In the genomic region with DNA sequence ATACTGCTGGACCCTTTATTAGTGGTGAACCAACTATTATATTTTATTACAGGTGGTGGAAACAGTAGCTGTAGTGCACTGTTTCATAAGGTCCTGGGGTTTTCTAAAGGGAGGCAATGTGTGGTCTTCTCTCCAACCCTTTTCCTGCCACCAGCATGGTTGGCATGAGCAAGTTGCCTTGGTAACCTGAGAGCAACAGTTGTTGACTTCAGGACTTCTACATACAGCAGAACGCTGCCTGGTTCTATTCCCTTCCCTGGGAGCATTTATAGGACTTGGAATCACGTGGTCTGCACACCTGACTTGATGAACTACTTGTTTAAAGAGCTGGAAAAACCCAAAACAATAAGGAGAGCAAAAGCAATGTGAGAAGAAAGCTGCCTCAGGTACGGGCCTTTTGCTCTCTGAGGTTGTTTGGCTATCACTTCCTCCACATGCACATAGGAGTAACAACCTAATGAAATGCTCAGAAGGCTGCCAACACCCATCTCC, we compare ENCODE assay signal across 25 cellular contexts.
"Had no signal": no experiment of that assay in that cellular context is flagged by ENCODE, and none has a peak within 500 bp of the region (broad histone marks: within the 10 kb centered on the region; RNA-seq: fewer than 3 reads in every experiment).

No MANE protein-coding gene starts in this region.

- H3K36me3 ChIP-seq: left ventricle myocardium inferior, ovary, prostate gland, right atrium auricular region, stomach, suprapubic skin, tibial nerve had no signal

- H3K9me3 ChIP-seq: ovary, prostate gland, right atrium auricular region, suprapubic skin, tibial nerve had no signal

- ATAC-seq: activated T-helper 17 cell treated with anti-CD3 and anti-CD28 coated beads, Interleukin-2, amount 50 U/mL, for 72 hours; foreskin keratinocyte; natural killer cell; stimulated activated effector memory CD8-positive, alpha-beta T cell treated with anti-CD3 and anti-CD28 coated beads, Interleukin-12 subunit alpha, Interleukin-12 subunit beta, amount 100 ng/mL, for 72 hours; WTC11 had no signal

- H3K4me1 ChIP-seq: prostate gland, right atrium auricular region, suprapubic skin had no signal

- H3K4me3 ChIP-seq: hepatocyte, left ventricle myocardium inferior, ovary, prostate gland, right atrium auricular region, stomach, suprapubic skin, tibial nerve had no signal

- DNase-seq: activated CD8-positive, alpha-beta memory T cell treated with anti-CD3 and anti-CD28 coated beads for 24 hours; activated CD8-positive, alpha-beta memory T cell treated with anti-CD3 and anti-CD28 coated beads, Interleukin-2, amount 50 U/mL, for 4 hours; activated naive CD4-positive, alpha-beta T cell; activated naive CD8-positive, alpha-beta T cell treated with anti-CD3 and anti-CD28 coated beads for 36 hours; activated T-cell treated with anti-CD3 and anti-CD28 coated beads, Interleukin-2, amount 50 U/mL, for 24 hours; central memory CD4-positive, alpha-beta T cell; dermis blood vessel endothelial cell; effector CD8-positive, alpha-beta T cell; erythroblast; foreskin keratinocyte; immature natural killer cell; left ventricle myocardium inferior; natural killer cell; ovary; stimulated activated CD4-positive, alpha-beta T cell treated with anti-CD3 and anti-CD28 coated beads, Interleukin-1b, Interleukin-23, amount 100 ng/mL, for 48 hours; stomach; T-helper 9 cell had no signal
